9 cellular contexts compared by ENCODE assay signal in the genomic region with DNA sequence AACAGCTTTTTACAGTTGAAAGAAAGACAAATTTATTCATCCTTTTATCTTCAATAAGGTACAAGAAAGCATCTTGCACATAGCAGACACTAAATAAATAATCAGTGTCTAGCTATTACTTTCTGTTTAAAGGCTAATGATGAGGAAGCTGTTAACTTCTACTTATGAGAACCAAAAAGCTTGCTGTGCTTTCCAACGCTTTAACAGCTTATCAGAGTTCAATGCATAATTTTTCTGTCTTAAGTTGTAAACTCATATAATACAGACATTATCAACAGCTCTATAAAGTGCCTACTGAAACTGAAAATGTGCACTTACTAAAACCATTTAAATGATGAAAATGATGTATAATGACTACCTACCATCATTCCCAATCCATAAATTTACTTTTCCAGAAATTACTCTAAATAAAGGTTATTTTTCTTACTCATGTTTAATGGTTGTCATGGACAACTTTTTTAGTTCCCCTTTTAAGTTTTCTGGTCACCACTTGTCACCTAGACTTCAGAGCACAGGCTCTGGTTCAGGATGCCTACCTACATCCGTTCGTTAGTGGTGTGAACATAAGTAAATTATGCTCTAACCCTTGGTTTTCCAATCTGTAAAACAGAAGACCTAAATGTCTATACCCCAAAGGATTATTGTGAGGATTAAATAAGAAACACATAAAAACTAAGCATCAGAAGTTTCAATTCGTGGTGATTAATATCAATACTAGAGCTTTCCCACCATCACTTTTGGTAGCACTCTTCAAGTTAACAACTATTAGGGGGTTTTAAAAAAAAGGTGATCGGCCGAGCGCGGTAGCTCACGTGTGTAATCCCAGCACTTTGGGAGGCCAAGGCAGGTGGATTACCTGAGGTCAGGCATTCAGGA. TPM values are rescaled to one million over a fixed set of nuclear protein-coding genes. Genes with fewer than 3 reads are reported as not detected.
DNase-seq lines count a peak whose midpoint lies in the region; ATAC-seq and TF ChIP-seq lines count a peak whose summit lies in the region.
"Had no signal": no experiment of that assay in that cellular context is flagged by ENCODE, and none has a peak within 500 bp of the region (broad histone marks: within the 10 kb centered on the region; RNA-seq: fewer than 3 reads in every experiment).

No MANE protein-coding gene starts in this region.

- in situ Hi-C loops in GM13977 (cut with MboI; ENCODE audit: low pct_unique_long_range_greater_than_20kb, low sequenced_read_pairs, unreplicated experiment), result no loop called here

- no peak for TF ChIP-seq CTCF in GM13977 (IDR thresholded peaks at IDR 0.05; ENCODE audit: extremely low read depth, insufficient read depth, missing control alignments)
- no peak for TF ChIP-seq CTCF in progenitor cell of endocrine pancreas (IDR thresholded peaks at IDR 0.05; ENCODE audit: unreplicated experiment)

- no peaks in the 10 kb centered on the region for H3K27me3 Mint-ChIP-seq in T-helper 17 cell
- H3K27me3 Mint-ChIP-seq in progenitor cell of endocrine pancreas, result no peaks in the 10 kb centered on the region

- DNase-seq in GM13977 (ENCODE audit: low spot score) (peak; percentile 17), T-helper 17 cell (no peak), Right ventricle myocardium superior (no peak), 8988T (no peak), progenitor cell of endocrine pancreas (ENCODE audit: low spot score, unreplicated experiment) (no peak)
- DNase-seq in activated CD4-positive, CD25-positive, alpha-beta regulatory T cell treated with anti-CD3 and anti-CD28 coated beads, Interleukin-2, amount 50 U/mL, for 72 hours, result no peak
- DNase-seq: DMS79 treated with DMSO at 0.1 percent for 48 hours had no signal

- H3K9me3 Mint-ChIP-seq in progenitor cell of endocrine pancreas (ENCODE audit: low read depth), result no peaks in the 10 kb centered on the region

- H3K27ac Mint-ChIP-seq in T-helper 17 cell (peak overlapping the region; percentile 4), progenitor cell of endocrine pancreas (no peak overlapping the region)

- H3K4me1 Mint-ChIP-seq in T-helper 17 cell, result peaks cover 32% of the 10 kb centered on the region
- peaks cover 11% of the 10 kb centered on the region for H3K4me1 Mint-ChIP-seq in progenitor cell of endocrine pancreas (ENCODE audit: low read depth)

- H3K4me3 Mint-ChIP-seq in T-helper 17 cell, result peak overlapping the region; percentile 66
- no peak overlapping the region for H3K4me3 Mint-ChIP-seq in progenitor cell of endocrine pancreas (ENCODE audit: low read depth)

- H3K36me3 Mint-ChIP-seq in T-helper 17 cell (ENCODE audit: low read depth), result peaks cover 2% of the 10 kb centered on the region
- peaks cover 14% of the 10 kb centered on the region for H3K36me3 Mint-ChIP-seq in progenitor cell of endocrine pancreas (ENCODE audit: insufficient read depth)

- peak; percentile 76 for ATAC-seq in GM19438 (IDR thresholded peaks at IDR 0.05; ENCODE audit: low read depth, unreplicated experiment)
- ATAC-seq in HG02981 (IDR thresholded peaks at IDR 0.05; ENCODE audit: unreplicated experiment), result peak; percentile 90
- ATAC-seq in T-helper 17 cell, result peak; percentile 30
- ATAC-seq in Right ventricle myocardium superior (ENCODE audit: poor library complexity), result no peak

- intact Hi-C loops in Right ventricle myocardium superior (cut with DNase I), result no loop called here

- H3K9me3 ChIP-seq in T-helper 17 cell (ENCODE audit: control insufficient read depth, low read length, poor library complexity, severe bottlenecking), result no peaks in the 10 kb centered on the region

RNA-seq across cellular contexts. Expression of gene PNISR, which starts 8.0 kb away (rescaled TPM):
- total RNA-seq in T-helper 17 cell (100 to 1,000 TPM; 266 to 276 TPM), Right ventricle myocardium superior (48.5 TPM), progenitor cell of endocrine pancreas (207 and 213 TPM in 2 replicates)

RNA-seq across cellular contexts. Expression of gene COQ3, which starts 23.1 kb away (rescaled TPM):
- total RNA-seq in T-helper 17 cell (1 to 10 TPM; 1.0 to 1.7 TPM), Right ventricle myocardium superior (39.7 TPM), progenitor cell of endocrine pancreas (4.2 and 4.8 TPM in 2 replicates)
